10 cellular contexts compared by ENCODE assay signal in genomic region chr3:187040637-187041361, GRCh38.
DNase-seq lines count a peak whose midpoint lies in the region; ATAC-seq and TF ChIP-seq lines count a peak whose summit lies in the region.
"Had no signal": no experiment of that assay in that cellular context is flagged by ENCODE, and none has a peak within 500 bp of the region (broad histone marks: within the 10 kb centered on the region; RNA-seq: fewer than 3 reads in every experiment).

No MANE protein-coding gene starts in this region.

- intact Hi-C loops in natural killer cell (cut with micrococcal nuclease), result no loop called here

- no peaks in the 10 kb centered on the region for H3K27me3 ChIP-seq in CD8-positive, alpha-beta memory T cell (ENCODE audit: insufficient read depth, low read length, poor library complexity, severe bottlenecking)
- H3K27me3 ChIP-seq: SJSA1 had no signal

- H3K27ac ChIP-seq in CD8-positive, alpha-beta memory T cell (ENCODE audit: low read depth, low read length), result peak overlapping the region; percentile 65
- H3K27ac ChIP-seq: SJSA1 had no signal

- CTCF ChIA-PET in CD8-positive, alpha-beta memory T cell (lab: Charles Lee), result interaction anchor here (1.1 to 2.6 kb wide), 5 partner anchors 10 to 191 kb away, joined by 3 to 15 read pairs (median 9); no protein-coding TSS in a partner anchor

- peak overlapping the region in 5 of 7 donors; percentile 6 to 48 (median 23) for H3K4me3 Mint-ChIP-seq in CD8-positive, alpha-beta memory T cell
- H3K4me3 Mint-ChIP-seq in natural killer cell (no peak overlapping the region), type B pancreatic cell (no peak overlapping the region)

- peaks cover 64 to 81% (median 77%) of the 10 kb centered on the region in 3 donors for H3K4me1 Mint-ChIP-seq in CD8-positive, alpha-beta memory T cell
- H3K4me1 Mint-ChIP-seq in natural killer cell (peaks cover 46 to 60% of the 10 kb centered on the region in 2 donors), type B pancreatic cell (ENCODE audit: unreplicated experiment) (peaks cover 13% of the 10 kb centered on the region)

- peak overlapping the region; percentile 37 for H3K4me3 ChIP-seq in CD8-positive, alpha-beta memory T cell (ENCODE audit: low read length)
- no peak overlapping the region for H3K4me3 ChIP-seq in cardiac fibroblast (replicated peaks in 1 of 2; ENCODE audit: low read depth in 2 of 2, low read length in 2 of 2)
- H3K4me3 ChIP-seq: SJSA1 had no signal

- H3K36me3 Mint-ChIP-seq in CD8-positive, alpha-beta memory T cell, result peaks cover 30 to 70% (median 34%) of the 10 kb centered on the region in 3 donors
- H3K36me3 Mint-ChIP-seq in natural killer cell (peaks cover 17% of the 10 kb centered on the region), type B pancreatic cell (peaks cover 11% of the 10 kb centered on the region)

- peaks cover 0 to 2% (median 0%) of the 10 kb centered on the region in 5 donors for H3K9me3 Mint-ChIP-seq in CD8-positive, alpha-beta memory T cell
- H3K9me3 Mint-ChIP-seq in natural killer cell, result peaks cover 0 to 2% of the 10 kb centered on the region in 2 donors
- H3K9me3 Mint-ChIP-seq in type B pancreatic cell, result no peaks in the 10 kb centered on the region

- no peak for DNase-seq in CD8-positive, alpha-beta memory T cell
- DNase-seq in M059J (ENCODE audit: low read depth) (peak; percentile 77), cardiac fibroblast (ENCODE audit: low read depth in 2 of 2) (peak; percentile 27 to 64), natural killer cell (no peak), type B pancreatic cell (ENCODE audit: extremely low spot score, unreplicated experiment) (no peak), NCI-H526 (lab: John Stamatoyannopoulos, UW) (no peak), NCI-H146 treated with DMSO at 0.1 percent for 48 hours (lab: John Stamatoyannopoulos, UW; ENCODE audit: unreplicated experiment) (no peak)
- DNase-seq: aorta had no signal

- no peaks in the 10 kb centered on the region for H3K27me3 Mint-ChIP-seq in CD8-positive, alpha-beta memory T cell
- H3K27me3 Mint-ChIP-seq in natural killer cell (ENCODE audit: low read depth in 2 of 2) (no peaks in the 10 kb centered on the region), type B pancreatic cell (no peaks in the 10 kb centered on the region)

- H3K9me3 ChIP-seq in CD8-positive, alpha-beta memory T cell (ENCODE audit: low read length), result no peaks in the 10 kb centered on the region
- H3K9me3 ChIP-seq: SJSA1 had no signal

- POLR2A ChIA-PET in CD8-positive, alpha-beta memory T cell (lab: Charles Lee), result interaction anchor here (1.1 to 2.8 kb wide), 5 partner anchors 9 to 258 kb away, joined by 3 to 15 read pairs (median 5); no protein-coding TSS in a partner anchor

- TF ChIP-seq CTCF in cardiac fibroblast (IDR thresholded peaks at IDR 0.05; ENCODE audit: low read depth, low read length) (no peak), natural killer cell (IDR thresholded peaks at IDR 0.05) (no peak), type B pancreatic cell (conservative IDR thresholded peaks at IDR 0.05) (no peak)

- no peak for ATAC-seq in natural killer cell
- ATAC-seq in HG03095 (IDR thresholded peaks at IDR 0.05; ENCODE audit: unreplicated experiment), result no peak

- H3K27ac Mint-ChIP-seq in CD8-positive, alpha-beta memory T cell, result peak overlapping the region; percentile 69 to 95 (median 84)
- H3K27ac Mint-ChIP-seq in natural killer cell, result peak overlapping the region; percentile 91 to 95
- no peak overlapping the region for H3K27ac Mint-ChIP-seq in type B pancreatic cell

- peaks cover 44% of the 10 kb centered on the region for H3K36me3 ChIP-seq in CD8-positive, alpha-beta memory T cell (ENCODE audit: insufficient read depth, low read length)
- H3K36me3 ChIP-seq: SJSA1 had no signal

- H3K4me1 ChIP-seq in CD8-positive, alpha-beta memory T cell (ENCODE audit: insufficient read depth, low read length), result peaks cover 77% of the 10 kb centered on the region

Comparison
In these comparisons a context has a peak if more than half of its experiments do, and no peak if none do; other contexts are left out.
1. DNase-seq: peak in M059J (single experiment) and cardiac fibroblast (2 of 2); none in CD8-positive, alpha-beta memory T cell (0 of 5), natural killer cell (single experiment), type B pancreatic cell (single experiment), NCI-H526 (0 of 2) and NCI-H146 treated with DMSO at 0.1 percent for 48 hours (single experiment).
2. H3K4me3 Mint-ChIP-seq: peak in CD8-positive, alpha-beta memory T cell (5 of 7); none in natural killer cell (single experiment) and type B pancreatic cell (single experiment).